In the genomic region with DNA sequence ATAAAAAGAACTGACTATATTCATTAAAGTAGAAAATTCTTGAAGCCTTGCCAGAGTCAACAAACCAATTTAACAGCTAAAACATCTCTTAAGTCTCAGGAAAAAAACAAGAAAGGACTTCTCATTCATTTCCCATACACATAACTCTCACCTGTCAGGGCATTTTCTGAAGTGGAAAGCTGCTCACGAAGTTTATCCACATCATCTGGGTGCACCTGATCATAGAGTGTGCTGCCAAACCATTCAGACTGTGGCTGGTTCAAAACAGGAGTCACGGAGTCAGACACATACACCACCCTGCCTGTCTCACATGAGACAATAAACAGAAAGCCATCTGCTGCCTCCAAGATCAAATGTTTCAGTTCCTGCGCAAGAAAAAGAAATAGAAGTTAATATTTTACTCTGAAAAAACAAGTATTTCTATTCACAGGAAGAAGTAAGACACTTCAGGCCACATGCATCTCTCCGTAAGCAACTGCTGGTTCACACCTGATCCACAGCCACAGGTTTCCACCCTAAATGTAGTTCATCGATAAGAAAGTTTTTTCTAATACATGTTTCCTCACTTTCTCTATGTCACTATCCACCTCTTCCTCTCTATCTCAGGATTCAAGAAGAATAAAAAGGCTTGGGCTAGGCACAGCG, we compare ENCODE assay signal across 12 cellular contexts. TPM values are rescaled to one million over a fixed set of nuclear protein-coding genes. Genes with fewer than 3 reads are reported as not detected.
A peak's percentile ranks its signal among the peaks of the same experiment; 100 is the strongest.
DNase-seq lines count a peak whose midpoint lies in the region; ATAC-seq and TF ChIP-seq lines count a peak whose summit lies in the region.
"Had no signal": no experiment of that assay in that cellular context is flagged by ENCODE, and none has a peak within 500 bp of the region (broad histone marks: within the 10 kb centered on the region; RNA-seq: fewer than 3 reads in every experiment).

No MANE protein-coding gene starts in this region.

- H3K4me3 ChIP-seq in tibial artery: no peak overlapping the region

- intact Hi-C loops in activated T-helper 2 cell treated with anti-CD3 and anti-CD28 coated beads, Interferon-gamma antibody, Interleukin-2, Interleukin-4, amounts not matched to agents 10 μg/mL and 5 μg/mL and 100 μg/mL, durations not matched to agents 14 hours and 24 hours and 36 hours (cut with micrococcal nuclease): no loop called here
- intact Hi-C loops in tibial artery (cut with DNase I; ENCODE audit: low total_unique reads): no loop called here

- no peaks in the 10 kb centered on the region for H3K9me3 Mint-ChIP-seq in activated T-helper 2 cell treated with anti-CD3 and anti-CD28 coated beads, Interferon-gamma antibody, Interleukin-2, Interleukin-4, amounts not matched to agents 10 μg/mL and 5 μg/mL and 100 μg/mL, durations not matched to agents 14 hours and 24 hours and 36 hours
- H3K9me3 Mint-ChIP-seq in nephron: no peaks in the 10 kb centered on the region
- H3K9me3 Mint-ChIP-seq: memory B cell; T-helper 1 cell treated with Interleukin-12 subunit alpha and Interleukin-12 subunit beta and Interleukin-4 antibody, amounts not matched to agents 30 μg/mL and 1 μg/mL, for 36 hours had no signal

- peaks cover 14% of the 10 kb centered on the region for H3K4me1 Mint-ChIP-seq in activated T-helper 2 cell treated with anti-CD3 and anti-CD28 coated beads, Interferon-gamma antibody, Interleukin-2, Interleukin-4, amounts not matched to agents 10 μg/mL and 5 μg/mL and 100 μg/mL, durations not matched to agents 14 hours and 24 hours and 36 hours (ENCODE audit: low read depth)
- peaks cover 15% of the 10 kb centered on the region for H3K4me1 Mint-ChIP-seq in nephron
- H3K4me1 Mint-ChIP-seq: memory B cell had no signal

- no peak for TF ChIP-seq CTCF in nephron (IDR thresholded peaks at IDR 0.05; ENCODE audit: unreplicated experiment in 3 of 3)
- TF ChIP-seq CTCF in tibial artery (IDR thresholded peaks at IDR 0.05): no peak

- DNase-seq in EH (ENCODE audit: low read depth) (peak; percentile 30), tibial artery (no peak), T1000 (lab: John Stamatoyannopoulos, UW) (no peak), NCI-H146 (lab: John Stamatoyannopoulos, UW) (no peak)
- no peak for DNase-seq in activated T-helper 2 cell treated with anti-CD3 and anti-CD28 coated beads, Interferon-gamma antibody, Interleukin-2, Interleukin-4, amounts not matched to agents 10 μg/mL and 5 μg/mL and 100 μg/mL, durations not matched to agents 14 hours and 24 hours and 36 hours (ENCODE audit: low spot score)
- DNase-seq: foreskin keratinocyte; NK-92 treated with Interleukin-12 subunit alpha and Interleukin-12 subunit beta, amount 100 ng/mL, for 24 hours had no signal

- no peak overlapping the region for H3K4me3 Mint-ChIP-seq in activated T-helper 2 cell treated with anti-CD3 and anti-CD28 coated beads, Interferon-gamma antibody, Interleukin-2, Interleukin-4, amounts not matched to agents 10 μg/mL and 5 μg/mL and 100 μg/mL, durations not matched to agents 14 hours and 24 hours and 36 hours (ENCODE audit: low read depth)
- H3K4me3 Mint-ChIP-seq in nephron: no peak overlapping the region
- H3K4me3 Mint-ChIP-seq: memory B cell; T-helper 1 cell treated with Interleukin-12 subunit alpha and Interleukin-12 subunit beta and Interleukin-4 antibody, amounts not matched to agents 30 μg/mL and 1 μg/mL, for 36 hours had no signal

- H3K36me3 Mint-ChIP-seq in activated T-helper 2 cell treated with anti-CD3 and anti-CD28 coated beads, Interferon-gamma antibody, Interleukin-2, Interleukin-4, amounts not matched to agents 10 μg/mL and 5 μg/mL and 100 μg/mL, durations not matched to agents 14 hours and 24 hours and 36 hours (ENCODE audit: low read depth): peaks cover 76% of the 10 kb centered on the region
- peaks cover 81% of the 10 kb centered on the region for H3K36me3 Mint-ChIP-seq in nephron (ENCODE audit: low read depth)

- no peaks in the 10 kb centered on the region for H3K4me1 ChIP-seq in tibial artery
- H3K4me1 ChIP-seq: foreskin keratinocyte had no signal

- no peaks in the 10 kb centered on the region for H3K27me3 Mint-ChIP-seq in activated T-helper 2 cell treated with anti-CD3 and anti-CD28 coated beads, Interferon-gamma antibody, Interleukin-2, Interleukin-4, amounts not matched to agents 10 μg/mL and 5 μg/mL and 100 μg/mL, durations not matched to agents 14 hours and 24 hours and 36 hours (ENCODE audit: low read depth)
- no peaks in the 10 kb centered on the region for H3K27me3 Mint-ChIP-seq in nephron (ENCODE audit: low read depth)
- H3K27me3 Mint-ChIP-seq: memory B cell had no signal

- ATAC-seq in HG02642 (IDR thresholded peaks at IDR 0.05; ENCODE audit: poor library complexity, unreplicated experiment) (peak; percentile 81), HG03196 (IDR thresholded peaks at IDR 0.05; ENCODE audit: unreplicated experiment) (no peak)
- ATAC-seq: foreskin keratinocyte had no signal

- H3K27ac Mint-ChIP-seq in activated T-helper 2 cell treated with anti-CD3 and anti-CD28 coated beads, Interferon-gamma antibody, Interleukin-2, Interleukin-4, amounts not matched to agents 10 μg/mL and 5 μg/mL and 100 μg/mL, durations not matched to agents 14 hours and 24 hours and 36 hours: peak overlapping the region; percentile 26
- H3K27ac Mint-ChIP-seq in nephron: peak overlapping the region; percentile 67 to 88 (median 83)
- H3K27ac Mint-ChIP-seq: memory B cell; T-helper 1 cell treated with Interleukin-12 subunit alpha and Interleukin-12 subunit beta and Interleukin-4 antibody, amounts not matched to agents 30 μg/mL and 1 μg/mL, for 36 hours had no signal

- H3K9me3 ChIP-seq in tibial artery: no peaks in the 10 kb centered on the region

- H3K36me3 ChIP-seq in tibial artery: peaks cover 67 to 85% (median 73%) of the 10 kb centered on the region in 3 donors

- no peaks in the 10 kb centered on the region for H3K27me3 ChIP-seq in tibial artery
- H3K27me3 ChIP-seq: foreskin keratinocyte had no signal

- no peak overlapping the region for H3K27ac ChIP-seq in tibial artery
- H3K27ac ChIP-seq: foreskin keratinocyte had no signal

RNA-seq across cellular contexts. Expression of a gene that starts 28.2 kb away (rescaled TPM):
- total RNA-seq in activated T-helper 2 cell treated with anti-CD3 and anti-CD28 coated beads, Interferon-gamma antibody, Interleukin-2, Interleukin-4, amounts not matched to agents 10 μg/mL and 5 μg/mL and 100 μg/mL, durations not matched to agents 14 hours and 24 hours and 36 hours: 2.8 and 3.6 TPM in 2 replicates

RNA-seq across cellular contexts. Expression of a gene that starts 40.1 kb away (rescaled TPM):
- 38.5 and 40.4 TPM in 2 replicates for total RNA-seq in activated T-helper 2 cell treated with anti-CD3 and anti-CD28 coated beads, Interferon-gamma antibody, Interleukin-2, Interleukin-4, amounts not matched to agents 10 μg/mL and 5 μg/mL and 100 μg/mL, durations not matched to agents 14 hours and 24 hours and 36 hours

RNA-seq across cellular contexts. Expression of a gene that starts 50.7 kb away (rescaled TPM):
- total RNA-seq in activated T-helper 2 cell treated with anti-CD3 and anti-CD28 coated beads, Interferon-gamma antibody, Interleukin-2, Interleukin-4, amounts not matched to agents 10 μg/mL and 5 μg/mL and 100 μg/mL, durations not matched to agents 14 hours and 24 hours and 36 hours: not detected in 2 replicates
- total RNA-seq: foreskin keratinocyte had no signal
